25 cellular contexts compared by ENCODE assay signal in genomic region chr11:117614695-117615094, GRCh38.
DNase-seq lines count a peak whose midpoint lies in the region; ATAC-seq and TF ChIP-seq lines count a peak whose summit lies in the region.
"Had no signal": no experiment of that assay in that cellular context is flagged by ENCODE, and none has a peak within 500 bp of the region (broad histone marks: within the 10 kb centered on the region; RNA-seq: fewer than 3 reads in every experiment).

No MANE protein-coding gene starts in this region.

- H3K9me3 ChIP-seq in OCI-LY3 (ENCODE audit: insufficient read depth, low read length), result no peaks in the 10 kb centered on the region
- no peaks in the 10 kb centered on the region for H3K9me3 ChIP-seq in upper lobe of right lung
- no peaks in the 10 kb centered on the region for H3K9me3 ChIP-seq in left ventricle myocardium inferior (replicated peaks)
- H3K9me3 ChIP-seq: HAP-1, mucosa of descending colon, prostate gland, suprapubic skin had no signal

- no peak overlapping the region; the same call in 1 of the 2 replicates for H3K27ac Mint-ChIP-seq in GM23338
- H3K27ac Mint-ChIP-seq: activated naive CD4-positive, alpha-beta T cell treated with anti-CD3 and anti-CD28 coated beads, Interleukin-2, amount 10 ng/mL, durations not matched to agents 7 days and 5 days; stimulated activated memory B cell treated with anti-CD40 and anti-IgM and Interleukin-4, amounts not matched to agents 10 μg/mL and 1 μg/mL and 100 μg/mL, for 72 hours had no signal

- H3K9ac ChIP-seq in OCI-LY3 (ENCODE audit: low read length), result no peak overlapping the region

- no peaks in the 10 kb centered on the region for H3F3A ChIP-seq in GM23338 (replicated peaks; ENCODE audit: low read depth)

- H3K27me3 ChIP-seq in GM23338 (ENCODE audit: insufficient read depth) (no peaks in the 10 kb centered on the region), OCI-LY3 (ENCODE audit: low read depth, low read length) (0 out of 2 replicates have a peak, but pooled peaks cover 6% of the 10 kb centered on the region), upper lobe of right lung (no peaks in the 10 kb centered on the region), left ventricle myocardium inferior (ENCODE audit: low read depth) (no peaks in the 10 kb centered on the region)

- no peaks in the 10 kb centered on the region for H3K36me3 Mint-ChIP-seq in GM23338 (ENCODE audit: low read depth)
- H3K36me3 Mint-ChIP-seq: activated naive CD4-positive, alpha-beta T cell treated with anti-CD3 and anti-CD28 coated beads, Interleukin-2, amount 10 ng/mL, durations not matched to agents 7 days and 5 days; stimulated activated memory B cell treated with anti-CD40 and anti-IgM and Interleukin-4, amounts not matched to agents 10 μg/mL and 1 μg/mL and 100 μg/mL, for 72 hours had no signal

- DNase-seq in GM23338 (ENCODE audit: low spot score), result no peak
- DNase-seq in epithelial cell of proximal tubule (ENCODE audit: low read depth), result no peak
- DNase-seq in upper lobe of right lung, result peak; percentile 21
- DNase-seq in activated gamma-delta T cell (lab: John Stamatoyannopoulos, UW), result no peak
- DNase-seq in left ventricle myocardium inferior, result no peak
- DNase-seq: activated CD4-positive, CD25-positive, alpha-beta regulatory T cell treated with anti-CD3 and anti-CD28 coated beads, Interleukin-2, amount 50 U/mL, for 72 hours; activated CD8-positive, alpha-beta memory T cell treated with anti-CD3 and anti-CD28 coated beads for 24 hours; activated naive CD4-positive, alpha-beta T cell treated with anti-CD3 and anti-CD28 coated beads, Interleukin-2, amount 10 ng/mL, durations not matched to agents 7 days and 5 days; activated T-cell treated with anti-CD3 and anti-CD28 coated beads, Interleukin-2, amount 50 U/mL, for 48 hours; amygdala; central memory CD4-positive, alpha-beta T cell; KG1; mucosa of descending colon; NCI-H1694; small intestine; stimulated activated CD4-positive, alpha-beta T cell treated with anti-CD3 and anti-CD28 coated beads, Interleukin-2, amount 100 ng/mL, for 24 hours had no signal

- H3K9me3 Mint-ChIP-seq in GM23338, result no peaks in the 10 kb centered on the region
- H3K9me3 Mint-ChIP-seq: activated naive CD4-positive, alpha-beta T cell treated with anti-CD3 and anti-CD28 coated beads, Interleukin-2, amount 10 ng/mL, durations not matched to agents 7 days and 5 days; stimulated activated memory B cell treated with anti-CD40 and anti-IgM and Interleukin-4, amounts not matched to agents 10 μg/mL and 1 μg/mL and 100 μg/mL, for 72 hours had no signal

- H3K4me3 Mint-ChIP-seq in GM23338, result no peak overlapping the region
- H3K4me3 Mint-ChIP-seq: activated naive CD4-positive, alpha-beta T cell treated with anti-CD3 and anti-CD28 coated beads, Interleukin-2, amount 10 ng/mL, durations not matched to agents 7 days and 5 days; stimulated activated memory B cell treated with anti-CD40 and anti-IgM and Interleukin-4, amounts not matched to agents 10 μg/mL and 1 μg/mL and 100 μg/mL, for 72 hours had no signal

- H3K4me1 Mint-ChIP-seq in GM23338, result peaks cover 35% of the 10 kb centered on the region

- H3K9me2 ChIP-seq in GM23338 (ENCODE audit: insufficient read depth), result no peaks in the 10 kb centered on the region

- H3K79me2 ChIP-seq in GM23338 (replicated peaks; ENCODE audit: insufficient read depth) (no peaks in the 10 kb centered on the region), OCI-LY3 (ENCODE audit: low read length) (no peaks in the 10 kb centered on the region)
- H3K79me2 ChIP-seq: hepatocyte had no signal

- no peaks in the 10 kb centered on the region for H3K36me3 ChIP-seq in GM23338 (ENCODE audit: insufficient read depth)
- no peaks in the 10 kb centered on the region for H3K36me3 ChIP-seq in OCI-LY3 (replicated peaks; ENCODE audit: low read depth, low read length)
- H3K36me3 ChIP-seq in upper lobe of right lung, result no peaks in the 10 kb centered on the region
- no peaks in the 10 kb centered on the region for H3K36me3 ChIP-seq in left ventricle myocardium inferior
- H3K36me3 ChIP-seq: HAP-1, prostate gland, suprapubic skin had no signal

- H2AFZ ChIP-seq in GM23338, result no peak overlapping the region
- H2AFZ ChIP-seq in OCI-LY3 (ENCODE audit: low read depth, low read length), result no peak overlapping the region
- H2AFZ ChIP-seq: hepatocyte had no signal

- TF ChIP-seq CTCF in GM23338 (conservative IDR thresholded peaks at IDR 0.05; ENCODE audit: low read depth in 2 of 2) (peak; percentile 39 to 62), OCI-LY3 (IDR thresholded peaks at IDR 0.05; ENCODE audit: low read depth, low read length) (0 out of 2 replicates have a peak, but pooled peaks have one; percentile 6), epithelial cell of proximal tubule (conservative IDR thresholded peaks at IDR 0.05; ENCODE audit: low read depth, low read length) (peak; percentile 51), upper lobe of right lung (IDR thresholded peaks at IDR 0.05) (no peak), left ventricle myocardium inferior (IDR thresholded peaks at IDR 0.05; ENCODE audit: borderline replicate concordance) (no peak)

- H4K20me1 ChIP-seq in GM23338 (replicated peaks; ENCODE audit: insufficient read depth) (no peaks in the 10 kb centered on the region), OCI-LY3 (ENCODE audit: insufficient read depth, low read length) (no peaks in the 10 kb centered on the region)

- no peak overlapping the region for H3K27ac ChIP-seq in GM23338 (ENCODE audit: low read depth)
- H3K27ac ChIP-seq in OCI-LY3 (ENCODE audit: low read length), result no peak overlapping the region
- H3K27ac ChIP-seq in upper lobe of right lung, result no peak overlapping the region
- H3K27ac ChIP-seq in left ventricle myocardium inferior (replicated peaks), result no peak overlapping the region
- H3K27ac ChIP-seq: epithelial cell of prostate, hepatocyte, prostate gland, suprapubic skin had no signal

- H3K4me3 ChIP-seq in GM23338, result no peak overlapping the region
- no peak overlapping the region for H3K4me3 ChIP-seq in OCI-LY3 (ENCODE audit: low read length)
- no peak overlapping the region for H3K4me3 ChIP-seq in epithelial cell of proximal tubule (ENCODE audit: low read depth, low read length)
- H3K4me3 ChIP-seq in upper lobe of right lung, result no peak overlapping the region
- H3K4me3 ChIP-seq in left ventricle myocardium inferior, result no peak overlapping the region
- H3K4me3 ChIP-seq: HAP-1, hepatocyte, mucosa of descending colon, prostate gland, suprapubic skin had no signal

- H3K27me3 Mint-ChIP-seq in GM23338 (ENCODE audit: insufficient read depth, low read depth, poor library complexity), result peaks cover 4% of the 10 kb centered on the region

- intact Hi-C loops in upper lobe of right lung (cut with DNase I) (no loop called here), left ventricle myocardium inferior (cut with micrococcal nuclease) (no loop called here)

- ATAC-seq in GM23338 (peak; percentile 33), upper lobe of right lung (no peak), GM19351 (IDR thresholded peaks at IDR 0.05; ENCODE audit: unreplicated experiment) (no peak)
- ATAC-seq: mucosa of descending colon; SK-N-SH treated with all-trans-retinoic acid at 6 μM for 48 hours; stimulated activated memory B cell treated with anti-CD40 and anti-IgM and Interleukin-4, amounts not matched to agents 10 μg/mL and 1 μg/mL and 100 μg/mL, for 72 hours had no signal

- H3K4me2 ChIP-seq in GM23338 (peak overlapping the region; percentile 61; the same call in 1 of the 2 replicates), OCI-LY3 (ENCODE audit: low read length) (no peak overlapping the region)
- H3K4me2 ChIP-seq: hepatocyte had no signal

- H3K4me1 ChIP-seq in GM23338 (ENCODE audit: insufficient read depth) (peaks cover 22% of the 10 kb centered on the region), OCI-LY3 (ENCODE audit: low read length) (peaks cover 16% of the 10 kb centered on the region), upper lobe of right lung (no peaks in the 10 kb centered on the region), left ventricle myocardium inferior (peaks cover 14% of the 10 kb centered on the region)
- H3K4me1 ChIP-seq: HAP-1, prostate gland, suprapubic skin had no signal

TF ChIP-seq in GM23338, 12 proteins besides CTCF, POLR2A, EP300 and RAD21 (continues in another document):
- no peak for TF ChIP-seq ZNF331 (CRISPR knock-in tag; IDR thresholded peaks at IDR 0.05; ENCODE audit: low read depth)
- TF ChIP-seq EZH2 (IDR thresholded peaks at IDR 0.05; ENCODE audit: low read depth, unreplicated experiment), result no peak
- TF ChIP-seq STAT1 (IDR thresholded peaks at IDR 0.05; ENCODE audit: unreplicated experiment), result no peak
- no peak for TF ChIP-seq POLR2AphosphoS5 (IDR thresholded peaks at IDR 0.05; ENCODE audit: low read depth)
- TF ChIP-seq REST (IDR thresholded peaks at IDR 0.05; ENCODE audit: unreplicated experiment), result no peak
- TF ChIP-seq JUNB (IDR thresholded peaks at IDR 0.05; ENCODE audit: unreplicated experiment), result no peak
- no peak for TF ChIP-seq NANOG (IDR thresholded peaks at IDR 0.05; ENCODE audit: borderline replicate concordance)
- TF ChIP-seq ZNF114 (CRISPR knock-in tag; IDR thresholded peaks at IDR 0.05), result no peak

Comparison
In these comparisons a context has a peak if more than half of its experiments do, and no peak if none do; other contexts are left out.
1. CTCF ChIP-seq: peak in GM23338 (2 of 2), OCI-LY3 (single experiment) and epithelial cell of proximal tubule (single experiment); none in upper lobe of right lung (single experiment) and left ventricle myocardium inferior (single experiment).